In the genomic region with DNA sequence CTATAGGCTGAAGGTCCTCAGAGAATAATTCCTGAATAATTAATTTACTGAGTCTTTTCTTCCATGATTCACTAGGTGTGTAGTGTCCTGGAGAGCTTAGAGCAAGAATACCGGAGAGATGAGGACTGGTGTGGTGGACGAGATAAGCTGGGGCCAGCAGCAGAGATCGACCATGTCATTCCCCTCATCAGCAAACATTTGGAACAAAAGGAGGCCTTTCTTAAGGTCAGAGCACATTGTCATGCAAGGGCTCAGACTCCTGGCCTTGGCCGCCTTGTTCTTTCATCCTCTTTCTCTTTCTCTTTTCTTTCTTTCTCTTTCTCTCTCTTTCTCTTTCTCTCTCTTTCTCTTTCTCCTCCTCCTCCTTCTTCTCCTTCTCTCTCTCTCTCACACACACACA, we compare ENCODE assay signal across 27 cellular contexts.
"Had no signal": no experiment of that assay in that cellular context is flagged by ENCODE, and none has a peak within 500 bp of the region (broad histone marks: within the 10 kb centered on the region; RNA-seq: fewer than 3 reads in every experiment).

No MANE protein-coding gene starts in this region.

- DNase-seq: activated CD4-positive, alpha-beta T cell treated with anti-CD3 and anti-CD28 coated beads, Interleukin-2, amount 50 U/mL, for 1 hour; activated CD4-positive, CD25-positive, alpha-beta regulatory T cell treated with anti-CD3 and anti-CD28 coated beads, Interleukin-2, amount 50 U/mL, for 72 hours; activated CD8-positive, alpha-beta T cell treated with anti-CD3 and anti-CD28 coated beads, Interleukin-2, amount 10 ng/mL, durations not matched to agents 7 days and 5 days; activated naive CD4-positive, alpha-beta T cell; activated naive CD8-positive, alpha-beta T cell treated with anti-CD3 and anti-CD28 coated beads for 36 hours; activated T-cell treated with anti-CD3 and anti-CD28 coated beads, Interleukin-2, amount 50 U/mL, for 24 hours; effector memory CD4-positive, alpha-beta T cell; gastrocnemius medialis; head of caudate nucleus; kidney glomerular epithelial cell; left ventricle myocardium inferior; naive thymus-derived CD8-positive, alpha-beta T cell; pancreas; psoas muscle; right cardiac atrium; stimulated activated CD4-positive, alpha-beta T cell treated with anti-CD3 and anti-CD28 coated beads, Interleukin-4, amount 100 ng/mL, for 4 hours; stimulated activated naive CD8-positive, alpha-beta T cell treated with anti-CD3 and anti-CD28 coated beads, Interleukin-15, Interleukin-2, amounts not matched to agents 100 U/mL and 50 U/mL, for 24 hours; thyroid gland had no signal

- H3K36me3 Mint-ChIP-seq: activated naive CD8-positive, alpha-beta T cell treated with anti-CD3 and anti-CD28 coated beads for 36 hours; naive thymus-derived CD8-positive, alpha-beta T cell had no signal

- H3K9me3 ChIP-seq: breast epithelium, esophagus muscularis mucosa, gastrocnemius medialis, left ventricle myocardium inferior, pancreas, psoas muscle, thyroid gland had no signal

- H3K36me3 ChIP-seq: breast epithelium, thyroid gland had no signal

- H3K27ac Mint-ChIP-seq: activated CD8-positive, alpha-beta T cell treated with anti-CD3 and anti-CD28 coated beads, Interleukin-2, amount 10 ng/mL, durations not matched to agents 7 days and 5 days; activated naive CD8-positive, alpha-beta T cell treated with anti-CD3 and anti-CD28 coated beads for 36 hours; activated T-cell treated with anti-CD3 and anti-CD28 coated beads, Interleukin-2, amount 50 U/mL, for 24 hours; activated T-helper 2 cell treated with anti-CD3 and anti-CD28 coated beads, Interferon-gamma antibody, Interleukin-2, Interleukin-4, amounts not matched to agents 10 μg/mL and 5 μg/mL and 100 μg/mL, durations not matched to agents 14 hours and 24 hours and 36 hours; T-helper 2 cell treated with Interferon-gamma antibody and Interleukin-4, amounts not matched to agents 5 μg/mL and 100 μg/mL, for 36 hours had no signal

- H3K9me3 Mint-ChIP-seq: activated naive CD8-positive, alpha-beta T cell treated with anti-CD3 and anti-CD28 coated beads for 36 hours; activated T-cell treated with anti-CD3 and anti-CD28 coated beads, Interleukin-2, amount 50 U/mL, for 24 hours; activated T-helper 2 cell treated with anti-CD3 and anti-CD28 coated beads, Interferon-gamma antibody, Interleukin-2, Interleukin-4, amounts not matched to agents 10 μg/mL and 5 μg/mL and 100 μg/mL, durations not matched to agents 14 hours and 24 hours and 36 hours; central memory CD8-positive, alpha-beta T cell; naive thymus-derived CD8-positive, alpha-beta T cell; T-helper 2 cell treated with Interferon-gamma antibody and Interleukin-4, amounts not matched to agents 5 μg/mL and 100 μg/mL, for 36 hours had no signal

- H3K4me3 ChIP-seq: breast epithelium, esophagus muscularis mucosa, gastrocnemius medialis, left ventricle myocardium inferior, pancreas, psoas muscle, thyroid gland had no signal

- H3K27ac ChIP-seq: breast epithelium, esophagus muscularis mucosa, gastrocnemius medialis, left ventricle myocardium inferior, pancreas, psoas muscle, thyroid gland, VCaP had no signal

- H3K4me3 Mint-ChIP-seq: activated CD8-positive, alpha-beta T cell treated with anti-CD3 and anti-CD28 coated beads, Interleukin-2, amount 10 ng/mL, durations not matched to agents 7 days and 5 days; activated naive CD8-positive, alpha-beta T cell treated with anti-CD3 and anti-CD28 coated beads for 36 hours; activated T-cell treated with anti-CD3 and anti-CD28 coated beads, Interleukin-2, amount 50 U/mL, for 24 hours; central memory CD8-positive, alpha-beta T cell; naive thymus-derived CD8-positive, alpha-beta T cell; T-helper 2 cell treated with Interferon-gamma antibody and Interleukin-4, amounts not matched to agents 5 μg/mL and 100 μg/mL, for 36 hours had no signal

- ATAC-seq: activated CD8-positive, alpha-beta T cell treated with anti-CD3 and anti-CD28 coated beads, Interleukin-2, amount 10 ng/mL, durations not matched to agents 7 days and 5 days; gastrocnemius medialis; naive thymus-derived CD8-positive, alpha-beta T cell; pancreas; psoas muscle; right cardiac atrium; stimulated activated naive CD8-positive, alpha-beta T cell treated with anti-CD3 and anti-CD28 coated beads, Interleukin-15, Interleukin-2, amounts not matched to agents 100 U/mL and 50 U/mL, for 24 hours had no signal

- H3K27me3 ChIP-seq: breast epithelium, esophagus muscularis mucosa, gastrocnemius medialis, pancreas, thyroid gland had no signal

- H3K4me1 Mint-ChIP-seq: activated naive CD8-positive, alpha-beta T cell treated with anti-CD3 and anti-CD28 coated beads for 36 hours; central memory CD8-positive, alpha-beta T cell; naive thymus-derived CD8-positive, alpha-beta T cell had no signal

- H3K4me1 ChIP-seq: breast epithelium, esophagus muscularis mucosa, gastrocnemius medialis, left ventricle myocardium inferior, pancreas, psoas muscle, thyroid gland had no signal

- FAIRE-seq: colon, endothelial cell of umbilical vein, pancreas, urothelium cell line had no signal
